In genomic region chr17:63306855-63307254, GRCh38 we compare ENCODE assay signal across 5 cellular contexts.
"Had no signal": no experiment of that assay in that cellular context is flagged by ENCODE, and none has a peak within 500 bp of the region (broad histone marks: within the 10 kb centered on the region; RNA-seq: fewer than 3 reads in every experiment).

No MANE protein-coding gene starts in this region.

- H3K4me3 Mint-ChIP-seq: H9 had no signal

- H3K9ac ChIP-seq: GM23248 had no signal

- H3K27ac Mint-ChIP-seq: H9 had no signal

- H3K4me3 ChIP-seq: GM23248, K562 had no signal

- H2AFZ ChIP-seq: GM23248 had no signal

- ATAC-seq: K562 had no signal

- H3K27ac ChIP-seq: GM23248 had no signal

- DNase-seq: GM23248, H9, HCEC 1CT, IMR-90 had no signal
